ENCODE assay signal across 10 cellular contexts in the genomic region with DNA sequence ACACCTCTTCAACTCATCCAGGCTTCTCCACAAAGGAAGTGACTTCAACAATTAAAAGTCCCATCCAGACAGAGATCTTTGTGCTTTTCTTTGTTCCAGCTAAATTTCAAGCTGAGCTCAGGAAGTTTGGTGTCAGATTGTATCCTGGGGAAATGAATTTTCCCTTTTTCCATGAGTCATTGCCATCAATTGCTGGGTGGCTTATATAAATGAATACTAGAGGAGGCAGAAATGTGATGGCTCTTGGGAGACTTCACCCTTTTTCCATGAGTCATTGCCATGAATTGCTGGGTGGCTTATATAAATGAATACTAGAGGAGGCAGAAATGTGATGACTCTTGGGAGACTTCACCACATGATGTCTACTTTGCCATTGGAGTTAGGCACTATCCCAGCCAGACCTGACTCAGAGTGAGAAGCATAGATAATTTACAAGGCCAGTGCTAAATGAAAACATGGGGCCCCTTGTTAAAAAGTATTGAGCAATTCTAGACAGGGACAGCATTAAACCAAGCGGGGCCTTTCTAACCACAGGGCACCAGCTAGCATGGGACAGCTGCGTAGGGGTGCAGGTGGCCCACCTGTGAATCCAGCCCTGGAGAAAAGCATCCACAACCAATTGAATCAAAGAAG.
A peak's percentile ranks its signal among the peaks of the same experiment; 100 is the strongest.
DNase-seq lines count a peak whose midpoint lies in the region; TF ChIP-seq lines count a peak whose summit lies in the region.
"Had no signal": no experiment of that assay in that cellular context is flagged by ENCODE, and none has a peak within 500 bp of the region (broad histone marks: within the 10 kb centered on the region; RNA-seq: fewer than 3 reads in every experiment).

No MANE protein-coding gene starts in this region.

- in situ Hi-C loops in SK-MEL-5 (cut with HindIII; ENCODE audit: low pct_unique_long_range_greater_than_20kb, low sequenced_read_pairs), result no loop called here

- DNase-seq in NCI-H345 (lab: John Stamatoyannopoulos, UW), result peak; percentile 64
- no peak for DNase-seq in NCI-H345 treated with DMSO at 0.1 percent for 48 hours (lab: John Stamatoyannopoulos, UW; ENCODE audit: unreplicated experiment)
- peak; percentile 11 for DNase-seq in SK-MEL-5 (ENCODE audit: low read depth, low spot score)
- DNase-seq in fibroblast of pulmonary artery (ENCODE audit: low read depth), result peak; percentile 83
- peak; percentile 98 for DNase-seq in stromal cell of bone marrow (ENCODE audit: low read depth)
- DNase-seq in NCI-H510A treated with DMSO at 0.1 percent for 48 hours (lab: John Stamatoyannopoulos, UW), result no peak
- DNase-seq in activated T-cell treated with anti-CD3 and anti-CD28 coated beads for 4 hours, result no peak
- DNase-seq in NCI-H2029 treated with DMSO at 0.1 percent for 48 hours (lab: John Stamatoyannopoulos, UW), result no peak
- DNase-seq: activated CD4-positive, alpha-beta T cell treated with anti-CD3 and anti-CD28 coated beads, Interleukin-2, amount 10 ng/mL, durations not matched to agents 24 days and 14 days; GOT3 had no signal

- TF ChIP-seq CTCF in fibroblast of pulmonary artery (IDR thresholded peaks at IDR 0.05; ENCODE audit: low read length, missing control alignments), result no peak

- no peak overlapping the region for H3K4me3 ChIP-seq in fibroblast of pulmonary artery (replicated peaks; ENCODE audit: low read depth, low read length)

Comparison
In these comparisons a context has a peak if more than half of its experiments do, and no peak if none do; other contexts are left out.
1. DNase-seq: peak in NCI-H345 (single experiment), SK-MEL-5 (single experiment), fibroblast of pulmonary artery (single experiment) and stromal cell of bone marrow (single experiment); none in NCI-H345 treated with DMSO at 0.1 percent for 48 hours (single experiment), NCI-H510A treated with DMSO at 0.1 percent for 48 hours (single experiment), activated T-cell treated with anti-CD3 and anti-CD28 coated beads for 4 hours (single experiment) and NCI-H2029 treated with DMSO at 0.1 percent for 48 hours (single experiment).